Comparison of ENCODE assay signal across 24 cellular contexts in genomic region chr4:94271248-94271647, GRCh38.
DNase-seq lines count a peak whose midpoint lies in the region; ATAC-seq, FAIRE-seq and TF ChIP-seq lines count a peak whose summit lies in the region.
"Had no signal": no experiment of that assay in that cellular context is flagged by ENCODE, and none has a peak within 500 bp of the region (broad histone marks: within the 10 kb centered on the region; RNA-seq: fewer than 3 reads in every experiment).

No MANE protein-coding gene starts in this region.

- POLR2A ChIA-PET in PC-3 (lab: Charles Lee; ENCODE audit: unreplicated experiment) = interaction anchor here (0.5 kb wide), 1 partner anchor 556 kb away, joined by 5 read pairs; no protein-coding TSS in a partner anchor
- POLR2A ChIA-PET in naive thymus-derived CD8-positive, alpha-beta T cell (lab: Charles Lee) = no interaction called here

- FAIRE-seq in GM19239 (lab: Jason Lieb, UNC) (peak; percentile 60), GM12892 (lab: Jason Lieb, UNC) (no peak)
- FAIRE-seq: A204.1, G401.6, GM12891, GM18507 had no signal

- no peak overlapping the region for H3K9ac ChIP-seq in PC-3 (ENCODE audit: low read length)
- H3K9ac ChIP-seq: BLaER1 had no signal

- no peak overlapping the region for H2AFZ ChIP-seq in PC-3 (ENCODE audit: low read length)

- H3K4me1 ChIP-seq in PC-3 (ENCODE audit: insufficient read depth, low read length) = no peaks in the 10 kb centered on the region
- H3K4me1 ChIP-seq: BE2C, BLaER1, Caco-2 had no signal

- no peaks in the 10 kb centered on the region for H3K9me2 ChIP-seq in PC-3 (replicated peaks; ENCODE audit: low read length)

- H3K27me3 ChIP-seq in PC-3 (ENCODE audit: low read length) = no peaks in the 10 kb centered on the region
- H3K27me3 ChIP-seq: BE2C, BLaER1 had no signal

- no peak overlapping the region for H3K4me2 ChIP-seq in PC-3 (ENCODE audit: low read length)
- H3K4me2 ChIP-seq: BLaER1 had no signal

- H3K27ac ChIP-seq in PC-3 (ENCODE audit: low read length) = no peak overlapping the region
- H3K27ac ChIP-seq: BLaER1 had no signal

- no peaks in the 10 kb centered on the region for H3K9me3 Mint-ChIP-seq in central memory CD8-positive, alpha-beta T cell
- no peaks in the 10 kb centered on the region for H3K9me3 Mint-ChIP-seq in naive thymus-derived CD8-positive, alpha-beta T cell
- H3K9me3 Mint-ChIP-seq: CD14-positive monocyte; CD4-positive, alpha-beta memory T cell; CD4-positive, CD25-positive, alpha-beta regulatory T cell had no signal

- intact Hi-C loops in PC-3 (cut with micrococcal nuclease) = no loop called here

- TF ChIP-seq POLR2A in GM12892 (IDR thresholded peaks at IDR 0.05; ENCODE audit: low read depth, low read length) = no peak

- H3K79me2 ChIP-seq in PC-3 (ENCODE audit: low read length) = no peaks in the 10 kb centered on the region

- H3K36me3 Mint-ChIP-seq in central memory CD8-positive, alpha-beta T cell (ENCODE audit: insufficient read depth) = peaks cover 17% of the 10 kb centered on the region
- H3K36me3 Mint-ChIP-seq in naive thymus-derived CD8-positive, alpha-beta T cell = peaks cover 4 to 75% (median 16%) of the 10 kb centered on the region in 3 donors

- H3K27ac Mint-ChIP-seq in central memory CD8-positive, alpha-beta T cell (ENCODE audit: low read depth) = peak overlapping the region; percentile 53
- peak overlapping the region in 1 of 10 donors; percentile 15 for H3K27ac Mint-ChIP-seq in naive thymus-derived CD8-positive, alpha-beta T cell
- H3K27ac Mint-ChIP-seq: CD14-positive monocyte; CD4-positive, CD25-positive, alpha-beta regulatory T cell had no signal

- ATAC-seq in GM18868 (IDR thresholded peaks at IDR 0.05; ENCODE audit: unreplicated experiment) (peak; percentile 37), PC-3 (peak; percentile 58)
- ATAC-seq in central memory CD8-positive, alpha-beta T cell (replicated peaks; ENCODE audit: extremely low read depth, poor library complexity, severe bottlenecking) = no peak
- no peak for ATAC-seq in naive thymus-derived CD8-positive, alpha-beta T cell

- 0 out of 2 replicates have a peak, but pooled peaks cover 5% of the 10 kb centered on the region for H3K36me3 ChIP-seq in PC-3 (ENCODE audit: low read depth, low read length)

- H3K4me3 ChIP-seq in PC-3 (ENCODE audit: low read length) = no peak overlapping the region
- H3K4me3 ChIP-seq: BLaER1 had no signal

- H3K4me3 Mint-ChIP-seq in central memory CD8-positive, alpha-beta T cell = no peak overlapping the region
- no peak overlapping the region for H3K4me3 Mint-ChIP-seq in naive thymus-derived CD8-positive, alpha-beta T cell
- H3K4me3 Mint-ChIP-seq: CD14-positive monocyte; CD4-positive, alpha-beta memory T cell; CD4-positive, CD25-positive, alpha-beta regulatory T cell had no signal

- no TSS peak for BruUV-seq in PC-3 (replicated peaks; lab: Mats Ljungman, UMichigan)

- TF ChIP-seq CTCF in PC-3 (conservative IDR thresholded peaks at IDR 0.05; ENCODE audit: low read depth, low read length) = no peak

- DNase-seq in GM19239 (ENCODE audit: insufficient read length, low spot score) (no peak), PC-3 (no peak), GM12892 (ENCODE audit: insufficient read length) (no peak), cerebellum (ENCODE audit: low spot score) (no peak), hepatic stellate cell (ENCODE audit: low spot score) (no peak)
- no peak for DNase-seq in central memory CD8-positive, alpha-beta T cell (ENCODE audit: low spot score in 2 of 2)
- DNase-seq in naive thymus-derived CD8-positive, alpha-beta T cell = no peak
- DNase-seq: 8988T; ACHN; BE2C; C1 segment of cervical spinal cord; Caco-2; Calu3; CD4-positive, alpha-beta memory T cell; CD4-positive, CD25-positive, alpha-beta regulatory T cell; DMS79 treated with DMSO at 0.1 percent for 48 hours; GF-D8 had no signal

- no peaks in the 10 kb centered on the region for H3K27me3 Mint-ChIP-seq in central memory CD8-positive, alpha-beta T cell
- H3K27me3 Mint-ChIP-seq in naive thymus-derived CD8-positive, alpha-beta T cell = no peaks in the 10 kb centered on the region
- H3K27me3 Mint-ChIP-seq: CD4-positive, alpha-beta memory T cell; CD4-positive, CD25-positive, alpha-beta regulatory T cell had no signal

- H3K9me3 ChIP-seq in PC-3 (ENCODE audit: low read length) = no peaks in the 10 kb centered on the region
- H3K9me3 ChIP-seq: BE2C, BLaER1, Caco-2 had no signal

- no peaks in the 10 kb centered on the region for H3F3A ChIP-seq in PC-3 (ENCODE audit: low read length, unreplicated experiment)

- CTCF ChIA-PET in PC-3 (lab: Charles Lee) = no interaction called here

- H3K4me1 Mint-ChIP-seq in central memory CD8-positive, alpha-beta T cell = no peaks in the 10 kb centered on the region
- H3K4me1 Mint-ChIP-seq in naive thymus-derived CD8-positive, alpha-beta T cell = no peaks in the 10 kb centered on the region
- H3K4me1 Mint-ChIP-seq: CD14-positive monocyte; CD4-positive, alpha-beta memory T cell had no signal

- no peaks in the 10 kb centered on the region for H4K20me1 ChIP-seq in PC-3 (ENCODE audit: low read length)

Comparison
In these comparisons a context has a peak if more than half of its experiments do, and no peak if none do; other contexts are left out.
1. ATAC-seq: peak in GM18868 (single experiment) and PC-3 (single experiment); none in central memory CD8-positive, alpha-beta T cell (single experiment) and naive thymus-derived CD8-positive, alpha-beta T cell (0 of 2).